In the genomic region with DNA sequence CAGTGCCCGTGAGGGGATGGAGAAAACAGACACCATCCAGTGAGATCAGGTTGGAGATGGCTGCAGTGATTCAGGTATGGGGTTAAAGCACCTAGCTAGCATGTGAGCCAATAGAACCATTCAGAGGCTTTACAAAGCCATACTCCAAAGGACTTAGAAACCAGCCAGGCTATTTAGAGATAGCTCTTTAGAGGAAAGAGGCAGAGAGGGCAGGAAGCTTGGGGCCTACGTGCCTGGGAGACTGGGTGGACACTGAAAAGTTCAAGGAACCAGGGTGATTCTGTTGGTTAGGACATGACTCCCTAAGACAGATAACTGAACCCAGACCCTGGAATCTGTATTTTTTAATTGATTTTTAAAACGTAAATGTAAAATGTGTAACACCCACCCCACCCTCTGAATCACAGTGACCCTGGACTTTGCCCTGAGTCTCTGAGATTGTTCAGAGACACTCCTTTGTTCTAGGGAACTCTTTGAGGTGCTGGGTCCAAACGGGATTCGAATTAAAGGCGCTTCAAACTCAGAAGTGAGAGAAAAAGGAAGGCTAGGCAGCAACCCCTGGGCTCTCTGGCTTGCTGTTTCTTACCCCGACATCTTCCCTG, we compare ENCODE assay signal across 30 cellular contexts. TPM values are rescaled to one million over a fixed set of nuclear protein-coding genes. Genes with fewer than 3 reads are reported as not detected.
A peak's percentile ranks its signal among the peaks of the same experiment; 100 is the strongest.
DNase-seq lines count a peak whose midpoint lies in the region; ATAC-seq and TF ChIP-seq lines count a peak whose summit lies in the region.
"Had no signal": no experiment of that assay in that cellular context is flagged by ENCODE, and none has a peak within 500 bp of the region (broad histone marks: within the 10 kb centered on the region; RNA-seq: fewer than 3 reads in every experiment).

No MANE protein-coding gene starts in this region.

- H3K4me2 ChIP-seq in GM23338 (no peak overlapping the region), neuronal stem cell (ENCODE audit: insufficient read depth, low read length, poor library complexity, severe bottlenecking) (no peak overlapping the region)
- H3K4me2 ChIP-seq: PC-9 had no signal

- H3K4me1 ChIP-seq in GM23338 (ENCODE audit: insufficient read depth) (no peaks in the 10 kb centered on the region; the same call in 1 of the 2 replicates), RWPE2 (ENCODE audit: insufficient read depth, poor library complexity, severe bottlenecking) (peaks cover 4% of the 10 kb centered on the region), neuronal stem cell (ENCODE audit: control insufficient read depth in 2 of 2, insufficient read depth in 1 of 2, low read depth in 1 of 2, low read length in 2 of 2) (peaks cover 2 to 5% of the 10 kb centered on the region in 2 donors)

- no peaks in the 10 kb centered on the region; the same call in 1 of the 3 replicates for H3K9me3 Mint-ChIP-seq in GM23338
- no peaks in the 10 kb centered on the region for H3K9me3 Mint-ChIP-seq in activated CD4-positive, alpha-beta T cell treated with anti-CD3 and anti-CD28 coated beads, Interleukin-2, amount 10 ng/mL, durations not matched to agents 7 days and 5 days
- H3K9me3 Mint-ChIP-seq: activated B cell treated with CpG ODN at 0.5 μM for 24 hours; activated naive CD4-positive, alpha-beta T cell treated with anti-CD3 and anti-CD28 coated beads for 36 hours; activated T-helper 1 cell treated with anti-CD3 and anti-CD28 coated beads, Interleukin-12 subunit alpha, Interleukin-12 subunit beta, Interleukin-2, Interleukin-4 antibody, amounts not matched to agents 30 ng/mL and 10 ng/mL and 1 ng/mL, durations not matched to agents 14 hours and 24 hours and 36 hours; natural killer cell; stimulated activated memory B cell treated with anti-CD40 and anti-IgM and Interleukin-4, amounts not matched to agents 10 μg/mL and 1 μg/mL and 100 μg/mL, for 72 hours had no signal

- H2AFZ ChIP-seq in GM23338 (peak overlapping the region; percentile 52; the same call in 1 of the 2 replicates), neuronal stem cell (ENCODE audit: low read length) (peak overlapping the region; percentile 61)
- H2AFZ ChIP-seq: PC-9 had no signal

- no peaks in the 10 kb centered on the region for H3K79me1 ChIP-seq in neuronal stem cell (ENCODE audit: low read depth, low read length)

- no peak overlapping the region for H2BK120ac ChIP-seq in neuronal stem cell (ENCODE audit: low read depth, low read length)

- POLR2A ChIA-PET in activated CD4-positive, alpha-beta T cell treated with anti-CD3 and anti-CD28 coated beads, Interleukin-2, amount 10 ng/mL, durations not matched to agents 7 days and 5 days (lab: Charles Lee): no interaction called here

- intact Hi-C loops in left colon (cut with DNase I, micrococcal nuclease): no loop called here

- H3K36me3 Mint-ChIP-seq in GM23338 (ENCODE audit: low read depth): no peaks in the 10 kb centered on the region
- no peaks in the 10 kb centered on the region for H3K36me3 Mint-ChIP-seq in activated CD4-positive, alpha-beta T cell treated with anti-CD3 and anti-CD28 coated beads, Interleukin-2, amount 10 ng/mL, durations not matched to agents 7 days and 5 days (ENCODE audit: low read depth)
- H3K36me3 Mint-ChIP-seq: natural killer cell; stimulated activated memory B cell treated with anti-CD40 and anti-IgM and Interleukin-4, amounts not matched to agents 10 μg/mL and 1 μg/mL and 100 μg/mL, for 72 hours had no signal

- WGBS in neuronal stem cell (ENCODE audit: extremely low coverage in 2 of 2, insufficient read length in 2 of 2, insufficient replicate concordance in 1 of 2), 2 donors: no CpG with 5 or more reads among the region's 7 CpGs

- H3K27ac ChIP-seq in GM23338 (ENCODE audit: low read depth) (no peak overlapping the region), RWPE2 (ENCODE audit: poor library complexity, severe bottlenecking) (no peak overlapping the region), neuronal stem cell (replicated peaks; ENCODE audit: low read length) (no peak overlapping the region)
- H3K27ac ChIP-seq: esophagus muscularis mucosa, HL-60, ovary, PC-9, suprapubic skin had no signal

- no peak overlapping the region for H3K27ac Mint-ChIP-seq in GM23338
- no peak overlapping the region for H3K27ac Mint-ChIP-seq in activated CD4-positive, alpha-beta T cell treated with anti-CD3 and anti-CD28 coated beads, Interleukin-2, amount 10 ng/mL, durations not matched to agents 7 days and 5 days
- H3K27ac Mint-ChIP-seq: activated B cell treated with CpG ODN at 0.5 μM for 24 hours; activated naive CD4-positive, alpha-beta T cell treated with anti-CD3 and anti-CD28 coated beads for 36 hours; activated T-helper 1 cell treated with anti-CD3 and anti-CD28 coated beads, Interleukin-12 subunit alpha, Interleukin-12 subunit beta, Interleukin-2, Interleukin-4 antibody, amounts not matched to agents 30 ng/mL and 10 ng/mL and 1 ng/mL, durations not matched to agents 14 hours and 24 hours and 36 hours; natural killer cell; stimulated activated memory B cell treated with anti-CD40 and anti-IgM and Interleukin-4, amounts not matched to agents 10 μg/mL and 1 μg/mL and 100 μg/mL, for 72 hours had no signal

- H3F3A ChIP-seq in GM23338 (replicated peaks; ENCODE audit: low read depth): no peaks in the 10 kb centered on the region

- H3K4me1 Mint-ChIP-seq in GM23338: peaks cover 10% of the 10 kb centered on the region
- H3K4me1 Mint-ChIP-seq in activated CD4-positive, alpha-beta T cell treated with anti-CD3 and anti-CD28 coated beads, Interleukin-2, amount 10 ng/mL, durations not matched to agents 7 days and 5 days: no peaks in the 10 kb centered on the region
- H3K4me1 Mint-ChIP-seq: activated B cell treated with CpG ODN at 0.5 μM for 24 hours; natural killer cell; stimulated activated memory B cell treated with anti-CD40 and anti-IgM and Interleukin-4, amounts not matched to agents 10 μg/mL and 1 μg/mL and 100 μg/mL, for 72 hours had no signal

- no peak overlapping the region for H3K23ac ChIP-seq in neuronal stem cell (ENCODE audit: low read depth, low read length, poor library complexity)

- no peak overlapping the region for H3K18ac ChIP-seq in neuronal stem cell (ENCODE audit: low read length)

- H4K20me1 ChIP-seq in GM23338 (replicated peaks; ENCODE audit: insufficient read depth): no peaks in the 10 kb centered on the region

- no peak overlapping the region for H3K4me3 Mint-ChIP-seq in GM23338
- no peak overlapping the region for H3K4me3 Mint-ChIP-seq in activated CD4-positive, alpha-beta T cell treated with anti-CD3 and anti-CD28 coated beads, Interleukin-2, amount 10 ng/mL, durations not matched to agents 7 days and 5 days
- H3K4me3 Mint-ChIP-seq: activated B cell treated with CpG ODN at 0.5 μM for 24 hours; activated naive CD4-positive, alpha-beta T cell treated with anti-CD3 and anti-CD28 coated beads for 36 hours; activated T-helper 1 cell treated with anti-CD3 and anti-CD28 coated beads, Interleukin-12 subunit alpha, Interleukin-12 subunit beta, Interleukin-2, Interleukin-4 antibody, amounts not matched to agents 30 ng/mL and 10 ng/mL and 1 ng/mL, durations not matched to agents 14 hours and 24 hours and 36 hours; natural killer cell; stimulated activated memory B cell treated with anti-CD40 and anti-IgM and Interleukin-4, amounts not matched to agents 10 μg/mL and 1 μg/mL and 100 μg/mL, for 72 hours had no signal

- ATAC-seq in GM23338 (peak; percentile 54), RWPE2 (ENCODE audit: low read depth) (no peak), left colon (peak; percentile 71)
- ATAC-seq: GM12878; natural killer cell; stimulated activated memory B cell treated with anti-CD40 and anti-IgM and Interleukin-4, amounts not matched to agents 10 μg/mL and 1 μg/mL and 100 μg/mL, for 72 hours had no signal

- no peak overlapping the region for H2BK5ac ChIP-seq in neuronal stem cell (ENCODE audit: low read length)

- no peak for DNase-seq in GM23338 (ENCODE audit: low spot score)
- DNase-seq in RWPE2 (ENCODE audit: low spot score): peak; percentile 4
- DNase-seq in left colon: peak; percentile 69 to 76
- no peak for DNase-seq in neuronal stem cell (ENCODE audit: low spot score)
- no peak for DNase-seq in SKM-1 (lab: John Stamatoyannopoulos, UW; ENCODE audit: unreplicated experiment)
- DNase-seq in epidermal melanocyte (ENCODE audit: insufficient read length, low spot score): no peak
- no peak for DNase-seq in activated CD4-positive, alpha-beta T cell treated with anti-CD3 and anti-CD28 coated beads, Interleukin-2, amount 10 ng/mL, durations not matched to agents 7 days and 5 days
- DNase-seq in DMS153 (lab: John Stamatoyannopoulos, UW): no peak
- DNase-seq: activated B cell treated with CpG ODN at 0.5 μM for 24 hours; activated CD4-positive, alpha-beta T cell treated with anti-CD3 and anti-CD28 coated beads, Interleukin-2, amount 50 U/mL, for 4 hours; activated naive CD4-positive, alpha-beta T cell treated with anti-CD3 and anti-CD28 coated beads for 36 hours; C1 segment of cervical spinal cord; effector memory CD4-positive, alpha-beta T cell; foreskin melanocyte; heart right ventricle; mesendoderm; natural killer cell; NCI-H1092 treated with DMSO at 0.1 percent for 48 hours; NCI-H1930; NCI-H524 treated with DMSO at 0.1 percent for 48 hours; NK-92 treated with Interleukin-12 subunit alpha and Interleukin-12 subunit beta, amount 100 ng/mL, for 24 hours; ovary; PC-9; stimulated activated CD4-positive, alpha-beta T cell treated with anti-CD3 and anti-CD28 coated beads, Interleukin-4, amount 100 ng/mL, for 24 hours had no signal

- H3K27me3 ChIP-seq in GM23338 (ENCODE audit: insufficient read depth) (no peaks in the 10 kb centered on the region), RWPE2 (ENCODE audit: insufficient read depth, poor library complexity, severe bottlenecking) (no peaks in the 10 kb centered on the region), neuronal stem cell (ENCODE audit: control insufficient read depth in 3 of 3, insufficient read depth in 3 of 3, low read depth in 1 of 3, low read length in 3 of 3) (no peaks in the 10 kb centered on the region)
- H3K27me3 ChIP-seq: esophagus muscularis mucosa, heart right ventricle, ovary, suprapubic skin had no signal

- H3K14ac ChIP-seq in neuronal stem cell (ENCODE audit: low read length): no peak overlapping the region

- H3K4me3 ChIP-seq in GM23338 (no peak overlapping the region), RWPE2 (ENCODE audit: severe bottlenecking) (no peak overlapping the region), neuronal stem cell (ENCODE audit: low read length in 2 of 2) (no peak overlapping the region)
- H3K4me3 ChIP-seq: esophagus muscularis mucosa, GM12878, heart right ventricle, ovary, PC-9, suprapubic skin had no signal

- no peak overlapping the region for H4K8ac ChIP-seq in neuronal stem cell (ENCODE audit: low read depth, low read length)

- H3K9ac ChIP-seq in neuronal stem cell (ENCODE audit: low read depth, low read length, poor library complexity): no peak overlapping the region

- H3K27me3 Mint-ChIP-seq in GM23338 (ENCODE audit: insufficient read depth, low read depth, poor library complexity): peaks cover 8% of the 10 kb centered on the region
- H3K27me3 Mint-ChIP-seq in activated CD4-positive, alpha-beta T cell treated with anti-CD3 and anti-CD28 coated beads, Interleukin-2, amount 10 ng/mL, durations not matched to agents 7 days and 5 days: peaks cover 12% of the 10 kb centered on the region
- H3K27me3 Mint-ChIP-seq: activated B cell treated with CpG ODN at 0.5 μM for 24 hours; stimulated activated memory B cell treated with anti-CD40 and anti-IgM and Interleukin-4, amounts not matched to agents 10 μg/mL and 1 μg/mL and 100 μg/mL, for 72 hours had no signal

- H2BK12ac ChIP-seq in neuronal stem cell (ENCODE audit: low read length): no peak overlapping the region

- CTCF ChIA-PET in activated CD4-positive, alpha-beta T cell treated with anti-CD3 and anti-CD28 coated beads, Interleukin-2, amount 10 ng/mL, durations not matched to agents 7 days and 5 days (lab: Charles Lee): no interaction called here

- H3K36me3 ChIP-seq in GM23338 (ENCODE audit: insufficient read depth) (no peaks in the 10 kb centered on the region), RWPE2 (ENCODE audit: low read depth) (no peaks in the 10 kb centered on the region), neuronal stem cell (replicated peaks in 1 of 2; ENCODE audit: control insufficient read depth in 2 of 2, insufficient read depth in 2 of 2, low read length in 2 of 2) (no peaks in the 10 kb centered on the region)
- H3K36me3 ChIP-seq: esophagus muscularis mucosa, heart right ventricle, ovary, suprapubic skin had no signal

- H3K9me2 ChIP-seq in GM23338 (ENCODE audit: insufficient read depth): no peaks in the 10 kb centered on the region

- H3K4ac ChIP-seq in neuronal stem cell (ENCODE audit: low read length): no peak overlapping the region

- H3K9me3 ChIP-seq in RWPE2 (ENCODE audit: severe bottlenecking) (no peaks in the 10 kb centered on the region), neuronal stem cell (replicated peaks in 1 of 2; ENCODE audit: control insufficient read depth in 2 of 2, insufficient read depth in 1 of 2, low read depth in 1 of 2, low read length in 2 of 2) (no peaks in the 10 kb centered on the region)
- H3K9me3 ChIP-seq: esophagus muscularis mucosa, heart right ventricle, ovary, suprapubic skin had no signal

- H3K79me2 ChIP-seq in GM23338 (replicated peaks; ENCODE audit: insufficient read depth): no peaks in the 10 kb centered on the region

- H2AK5ac ChIP-seq in neuronal stem cell (ENCODE audit: low read depth, low read length): no peak overlapping the region

- no peak overlapping the region for H4K91ac ChIP-seq in neuronal stem cell (ENCODE audit: low read depth, low read length, poor library complexity)

- H2BK15ac ChIP-seq in neuronal stem cell (ENCODE audit: low read length): no peak overlapping the region

- TF ChIP-seq CTCF in GM23338 (conservative IDR thresholded peaks at IDR 0.05; ENCODE audit: low read depth in 2 of 2): no peak
- TF ChIP-seq CTCF in RWPE2 (IDR thresholded peaks at IDR 0.05; ENCODE audit: poor library complexity, severe bottlenecking): no peak

RNA-seq across cellular contexts. Expression of a gene that starts 16.1 kb away (rescaled TPM):
- 88.1 and 95.5 TPM in 2 replicates for total RNA-seq in GM23338 (2014; rRNA removed; shearing (Covaris generic))
- polyA plus RNA-seq in GM23338 (2016; fragmentation: Nextera tagmentation; extraction: Ambion mirVana): 19.0 and 20.2 TPM in 2 replicates
- total RNA-seq in left colon: 10 to 100 TPM; 59.2 to 90.7 TPM
- polyA plus RNA-seq in neuronal stem cell (2013, experiment 1 of 2): 28.1 TPM
- 29.3 TPM for polyA plus RNA-seq in neuronal stem cell (2013, experiment 2 of 2)
- 10 to 100 TPM; 80.9 to 94.9 TPM for total RNA-seq in activated CD4-positive, alpha-beta T cell treated with anti-CD3 and anti-CD28 coated beads, Interleukin-2, amount 10 ng/mL, durations not matched to agents 7 days and 5 days

Comparison
In these comparisons a context has a peak if more than half of its experiments do, and no peak if none do; other contexts are left out.
1. DNase-seq: peak in RWPE2 (single experiment) and left colon (2 of 2); none in GM23338 (single experiment), neuronal stem cell (single experiment), SKM-1 (single experiment), epidermal melanocyte (single experiment), activated CD4-positive, alpha-beta T cell treated with anti-CD3 and anti-CD28 coated beads, Interleukin-2, amount 10 ng/mL, durations not matched to agents 7 days and 5 days (single experiment) and DMS153 (single experiment).